ENCODE assay signal across 8 cellular contexts in the genomic region with DNA sequence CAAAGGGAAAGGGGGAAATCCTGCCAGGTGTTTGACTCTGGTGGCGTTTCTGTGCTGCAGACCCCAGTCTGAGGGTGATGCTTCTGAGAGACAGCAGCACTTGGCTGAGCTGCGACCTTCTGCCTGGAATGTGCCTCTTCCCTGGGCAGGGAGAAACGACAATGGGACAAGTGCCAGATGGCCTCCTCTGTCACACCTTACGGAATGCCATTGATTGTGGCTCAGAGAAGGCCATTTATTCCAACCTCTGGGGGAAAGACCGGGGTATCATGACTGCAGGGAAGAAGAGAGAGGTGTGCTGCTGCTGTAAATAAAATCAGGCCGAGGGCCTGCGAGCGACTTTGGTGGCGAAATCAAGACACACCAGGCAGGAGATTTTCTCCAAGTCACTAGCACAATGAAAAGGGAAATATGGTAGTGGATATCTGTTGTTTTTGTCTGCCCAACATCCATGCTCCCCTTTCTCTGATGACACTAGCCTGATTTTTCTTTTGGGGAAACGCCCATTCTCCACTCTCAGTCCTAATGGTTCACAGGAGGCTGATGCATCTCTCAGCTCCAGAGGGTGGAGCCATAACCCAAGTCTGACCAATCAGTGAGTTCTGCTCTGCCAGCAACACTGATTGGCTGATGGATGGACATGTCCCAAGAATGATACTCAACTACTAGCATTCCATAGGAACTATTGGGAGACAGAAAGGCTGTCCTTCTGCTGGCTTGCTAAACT.
DNase-seq lines count a peak whose midpoint lies in the region; FAIRE-seq and TF ChIP-seq lines count a peak whose summit lies in the region.

No MANE protein-coding gene starts in this region.

- peak overlapping the region; percentile 91 for H3K27ac ChIP-seq in muscle layer of colon (ENCODE audit: low read depth, low read length)

- FAIRE-seq in bronchial epithelial cell (lab: Jason Lieb, UNC): no peak

- H3K27me3 ChIP-seq in bronchial epithelial cell (ENCODE audit: control insufficient read depth, insufficient read depth, low read length): no peaks in the 10 kb centered on the region
- H3K27me3 ChIP-seq in muscle layer of colon (ENCODE audit: control insufficient read depth in 1 of 2, insufficient read depth in 2 of 2, low read length in 2 of 2): no peaks in the 10 kb centered on the region

- H3K36me3 ChIP-seq in bronchial epithelial cell (ENCODE audit: control insufficient read depth, insufficient read depth, low read length) (no peaks in the 10 kb centered on the region), muscle layer of colon (ENCODE audit: insufficient read depth, low read length) (no peaks in the 10 kb centered on the region)

- no peak overlapping the region for H3K9ac ChIP-seq in muscle layer of colon (ENCODE audit: low read length)

- H3K4me3 ChIP-seq in bronchial epithelial cell (ENCODE audit: low read depth, low read length): no peak overlapping the region
- H3K4me3 ChIP-seq in muscle layer of colon (ENCODE audit: low read depth in 1 of 2, low read length in 2 of 2): no peak overlapping the region

- peaks cover 23% of the 10 kb centered on the region for H3K4me1 ChIP-seq in muscle layer of colon (ENCODE audit: insufficient read depth, low read length)

- no peak for TF ChIP-seq CTCF in bronchial epithelial cell (IDR thresholded peaks at IDR 0.05; ENCODE audit: insufficient read depth, low read length, severe bottlenecking)

- no peaks in the 10 kb centered on the region for H3K9me3 ChIP-seq in muscle layer of colon (ENCODE audit: low read length)

- DNase-seq in Daoy (ENCODE audit: low read depth): peak; percentile 44
- DNase-seq in HuH-7 (ENCODE audit: low spot score): peak; percentile 49
- peak; percentile 53 for DNase-seq in bronchial epithelial cell (ENCODE audit: low read depth)
- no peak for DNase-seq in NOMO-1 treated with DMSO at 0.1 percent for 48 hours (lab: John Stamatoyannopoulos, UW; ENCODE audit: unreplicated experiment)
- no peak for DNase-seq in midbrain (lab: John Stamatoyannopoulos, UW)
- DNase-seq in OCI-M2 (lab: John Stamatoyannopoulos, UW; ENCODE audit: unreplicated experiment): no peak
- no peak for DNase-seq in middle frontal gyrus (ENCODE audit: extremely low spot score, low spot score)

Comparison
In these comparisons a context has a peak if more than half of its experiments do, and no peak if none do; other contexts are left out.
1. DNase-seq: peak in Daoy (single experiment), HuH-7 (single experiment) and bronchial epithelial cell (single experiment); none in NOMO-1 treated with DMSO at 0.1 percent for 48 hours (single experiment), midbrain (single experiment), OCI-M2 (single experiment) and middle frontal gyrus (single experiment).